8 cellular contexts compared by ENCODE assay signal in genomic region chr6:158283304-158284005, GRCh38. TPM values are rescaled to one million over a fixed set of nuclear protein-coding genes. Genes with fewer than 3 reads are reported as not detected.
DNase-seq lines count a peak whose midpoint lies in the region; ATAC-seq and TF ChIP-seq lines count a peak whose summit lies in the region.

No MANE protein-coding gene starts in this region.

- no peaks in the 10 kb centered on the region for H3K27me3 Mint-ChIP-seq in WTC11 (ENCODE audit: low read depth)

- H3K9me3 ChIP-seq in thymus (ENCODE audit: control insufficient read depth) = no peaks in the 10 kb centered on the region

- intact Hi-C loops in left ventricle myocardium superior (cut with micrococcal nuclease) = no loop called here

- POLR2A ChIA-PET in WTC11 (lab: Charles Lee) = no interaction called here

- DNase-seq in activated effector memory CD4-positive, alpha-beta T cell treated with anti-CD3 and anti-CD28 coated beads, Interleukin-2, amount 50 U/mL, for 16 hours = peak; percentile 69
- DNase-seq in activated effector memory CD4-positive, alpha-beta T cell treated with Interleukin-2 at 50 U/mL for 16 hours = no peak
- DNase-seq in WTC11 (ENCODE audit: low spot score) (peak; percentile 25), left ventricle myocardium superior (no peak), H4 (ENCODE audit: low spot score) (no peak), NCI-H774 (lab: John Stamatoyannopoulos, UW) (no peak)

- peak overlapping the region; percentile 76 for H3K27ac ChIP-seq in thymus (ENCODE audit: low read depth)

- peaks cover 48% of the 10 kb centered on the region for H3K4me1 Mint-ChIP-seq in WTC11

- H3K27me3 ChIP-seq in thymus (ENCODE audit: control insufficient read depth, insufficient read depth) = no peaks in the 10 kb centered on the region

- no peaks in the 10 kb centered on the region for H3K9me3 Mint-ChIP-seq in WTC11

- no peaks in the 10 kb centered on the region for H3K36me3 Mint-ChIP-seq in WTC11

- H3K27ac Mint-ChIP-seq in WTC11 = peak overlapping the region; percentile 94

- TF ChIP-seq CTCF in WTC11 (IDR thresholded peaks at IDR 0.05) = no peak

- 67% methylated on average over 4 of the region's 4 CpGs for WGBS in thymus

- CTCF ChIA-PET in WTC11 (lab: Charles Lee) = interaction anchor here (1.1 kb wide), 1 partner anchor 69 kb away, joined by 5 read pairs; no protein-coding TSS in a partner anchor

- ATAC-seq in WTC11 (peak; percentile 90), left ventricle myocardium superior (peak; percentile 47), HG02870 (IDR thresholded peaks at IDR 0.05; ENCODE audit: unreplicated experiment) (no peak)

- H3K36me3 ChIP-seq in thymus (ENCODE audit: control insufficient read depth, insufficient read depth) = peaks cover 4% of the 10 kb centered on the region

- H3K4me3 Mint-ChIP-seq in WTC11 = peak overlapping the region; percentile 20; the same call in 1 of the 2 replicates

- peaks cover 7% of the 10 kb centered on the region for H3K4me1 ChIP-seq in thymus (ENCODE audit: control insufficient read depth, insufficient read depth, low read length)

- H3K4me3 ChIP-seq in thymus (ENCODE audit: low read length) = no peak overlapping the region

TF ChIP-seq in WTC11, 78 proteins besides CTCF, POLR2A, EP300 and RAD21:
- TF ChIP-seq FOXP4 (CRISPR knock-in tag; IDR thresholded peaks at IDR 0.05) (no peak), USF1 (CRISPR knock-in tag; IDR thresholded peaks at IDR 0.05) (no peak), ZNF512 (CRISPR knock-in tag; IDR thresholded peaks at IDR 0.05; ENCODE audit: borderline replicate concordance) (no peak), PRDM15 (CRISPR knock-in tag; IDR thresholded peaks at IDR 0.05) (no peak), ZBTB21 (CRISPR knock-in tag; IDR thresholded peaks at IDR 0.05; ENCODE audit: borderline replicate concordance) (no peak), NFE2L1 (CRISPR knock-in tag; IDR thresholded peaks at IDR 0.05) (no peak), NFATC4 (CRISPR knock-in tag; IDR thresholded peaks at IDR 0.05) (no peak), ZNF423 (CRISPR knock-in tag; IDR thresholded peaks at IDR 0.05) (no peak), FOXP1 (CRISPR knock-in tag; IDR thresholded peaks at IDR 0.05; ENCODE audit: borderline replicate concordance) (no peak), ZNF232 (CRISPR knock-in tag; IDR thresholded peaks at IDR 0.05) (no peak), SOX15 (CRISPR knock-in tag; IDR thresholded peaks at IDR 0.05) (no peak), AFF4 (CRISPR knock-in tag; IDR thresholded peaks at IDR 0.05; ENCODE audit: borderline replicate concordance) (no peak), ZNF138 (CRISPR knock-in tag; conservative IDR thresholded peaks at IDR 0.05) (no peak), ZNF263 (CRISPR knock-in tag; IDR thresholded peaks at IDR 0.05; ENCODE audit: low read depth) (no peak), NR3C1 (CRISPR knock-in tag; conservative IDR thresholded peaks at IDR 0.05; ENCODE audit: low read depth) (no peak)

RNA-seq across cellular contexts. Expression of gene TULP4, which starts 28.8 kb away (rescaled TPM):
- 52.8 to 56.1 TPM (median 54.2 TPM) in 3 replicates for total RNA-seq in WTC11 (2021)
- 101 TPM for total RNA-seq in left ventricle myocardium superior
- polyA plus RNA-seq in thymus = 5.9 TPM
- total RNA-seq in H4 (2014; rRNA removed; shearing (Covaris generic)) = 22.6 and 35.4 TPM in 2 replicates

Comparison
In these comparisons a context has a peak if more than half of its experiments do, and no peak if none do; other contexts are left out.
1. DNase-seq: peak in activated effector memory CD4-positive, alpha-beta T cell treated with anti-CD3 and anti-CD28 coated beads, Interleukin-2, amount 50 U/mL, for 16 hours (single experiment) and WTC11 (single experiment); none in activated effector memory CD4-positive, alpha-beta T cell treated with Interleukin-2 at 50 U/mL for 16 hours (single experiment), left ventricle myocardium superior (single experiment), H4 (single experiment) and NCI-H774 (single experiment).